ENCODE assay signal across 27 cellular contexts in the genomic region with DNA sequence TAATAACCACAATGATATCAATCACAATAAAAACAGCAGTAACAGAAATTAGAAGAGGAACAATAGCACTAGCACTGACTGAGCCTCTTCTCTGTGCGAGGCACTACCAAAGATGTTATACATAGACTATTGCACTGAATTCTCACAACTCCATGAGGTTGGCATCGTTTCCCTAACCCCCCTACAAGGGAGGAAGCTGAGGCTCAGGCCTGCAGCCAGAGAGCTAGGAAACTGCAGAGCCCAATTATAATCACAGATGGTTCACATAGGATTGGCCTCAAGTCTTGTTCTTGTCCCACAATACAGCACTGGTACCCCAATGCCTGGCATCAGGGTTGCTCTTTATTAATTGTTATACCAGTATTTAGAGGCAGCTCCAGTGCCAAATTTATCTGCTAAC.
"Had no signal": no experiment of that assay in that cellular context is flagged by ENCODE, and none has a peak within 500 bp of the region (broad histone marks: within the 10 kb centered on the region; RNA-seq: fewer than 3 reads in every experiment).

No MANE protein-coding gene starts in this region.

- H3K4me1 Mint-ChIP-seq: activated naive CD8-positive, alpha-beta T cell treated with anti-CD3 and anti-CD28 coated beads, Interleukin-2, amount 50 U/mL, for 24 hours had no signal

- H3K4me3 Mint-ChIP-seq: activated CD8-positive, alpha-beta T cell treated with anti-CD3 and anti-CD28 coated beads, Interleukin-2, amount 10 ng/mL, durations not matched to agents 7 days and 5 days; activated naive CD8-positive, alpha-beta T cell treated with anti-CD3 and anti-CD28 coated beads, Interleukin-2, amount 50 U/mL, for 24 hours; activated T-helper 1 cell treated with anti-CD3 and anti-CD28 coated beads, Interleukin-12 subunit alpha, Interleukin-12 subunit beta, Interleukin-2, Interleukin-4 antibody, amounts not matched to agents 30 ng/mL and 10 ng/mL and 1 ng/mL, durations not matched to agents 14 hours and 24 hours and 36 hours; T-helper 1 cell treated with Interleukin-12 subunit alpha and Interleukin-12 subunit beta and Interleukin-4 antibody, amounts not matched to agents 30 μg/mL and 1 μg/mL, for 36 hours had no signal

- ATAC-seq: activated CD4-positive, CD25-positive, alpha-beta regulatory T cell treated with anti-CD3 and anti-CD28 coated beads, Interleukin-2, amount 50 U/mL, for 24 hours; activated CD8-positive, alpha-beta T cell treated with anti-CD3 and anti-CD28 coated beads, Interleukin-2, amount 10 ng/mL, durations not matched to agents 7 days and 5 days; activated naive CD4-positive, alpha-beta T cell treated with anti-CD3 and anti-CD28 coated beads, Interleukin-2, amount 50 U/mL, for 72 hours; activated naive CD8-positive, alpha-beta T cell treated with anti-CD3 and anti-CD28 coated beads, Interleukin-2, amount 50 U/mL, for 24 hours; body of pancreas; PC-3 had no signal

- DNase-seq: activated CD4-positive, alpha-beta T cell treated with anti-CD3 and anti-CD28 coated beads for 48 hours; activated CD4-positive, alpha-beta T cell treated with anti-CD3 and anti-CD28 coated beads, Interleukin-2, amount 50 U/mL, for 4 hours; activated CD8-positive, alpha-beta memory T cell treated with anti-CD3 and anti-CD28 coated beads, Interleukin-2, amount 50 U/mL, for 48 hours; activated CD8-positive, alpha-beta T cell treated with anti-CD3 and anti-CD28 coated beads, Interleukin-2, amount 10 ng/mL, durations not matched to agents 7 days and 5 days; activated effector memory CD4-positive, alpha-beta T cell treated with Interleukin-2 at 50 U/mL for 16 hours; activated naive CD4-positive, alpha-beta T cell; activated naive CD8-positive, alpha-beta T cell treated with anti-CD3 and anti-CD28 coated beads, Interleukin-2, amount 50 U/mL, for 24 hours; activated T-cell treated with anti-CD3 and anti-CD28 coated beads, Interleukin-2, amount 50 U/mL, for 1 hour; amniotic stem cell; body of pancreas; Kasumi-1; KBM-7; NCI-H1105 treated with DMSO at 0.1 percent for 48 hours; NCI-H1436 treated with DMSO at 0.1 percent for 48 hours; NCI-H1930; NCI-H2171; NCI-H2227 treated with DMSO at 0.1 percent for 48 hours; NCI-H510A treated with DMSO at 0.1 percent for 48 hours; NCI-H69; PC-3; SHP77 had no signal

- H3K9me3 ChIP-seq: ascending aorta, body of pancreas had no signal

- H3K27me3 ChIP-seq: ascending aorta, body of pancreas, cardiac muscle cell had no signal

- H3K4me1 ChIP-seq: ascending aorta, body of pancreas had no signal

- H3K27me3 Mint-ChIP-seq: activated naive CD8-positive, alpha-beta T cell treated with anti-CD3 and anti-CD28 coated beads, Interleukin-2, amount 50 U/mL, for 24 hours had no signal

- H3K36me3 ChIP-seq: ascending aorta, cardiac muscle cell had no signal

- H3K27ac Mint-ChIP-seq: activated CD8-positive, alpha-beta T cell treated with anti-CD3 and anti-CD28 coated beads, Interleukin-2, amount 10 ng/mL, durations not matched to agents 7 days and 5 days; activated naive CD4-positive, alpha-beta T cell treated with anti-CD3 and anti-CD28 coated beads, Interleukin-2, amount 50 U/mL, for 72 hours; activated naive CD8-positive, alpha-beta T cell treated with anti-CD3 and anti-CD28 coated beads, Interleukin-2, amount 50 U/mL, for 24 hours; activated T-helper 1 cell treated with anti-CD3 and anti-CD28 coated beads, Interleukin-12 subunit alpha, Interleukin-12 subunit beta, Interleukin-2, Interleukin-4 antibody, amounts not matched to agents 30 ng/mL and 10 ng/mL and 1 ng/mL, durations not matched to agents 14 hours and 24 hours and 36 hours; T-helper 1 cell treated with Interleukin-12 subunit alpha and Interleukin-12 subunit beta and Interleukin-4 antibody, amounts not matched to agents 30 μg/mL and 1 μg/mL, for 36 hours had no signal

- H3K4me3 ChIP-seq: ascending aorta, body of pancreas, cardiac muscle cell had no signal

- H3K27ac ChIP-seq: ascending aorta, body of pancreas, cardiac muscle cell had no signal
